Comparison of ENCODE assay signal across 2 cellular contexts in genomic region chr1:16116625-16117024, GRCh38.
TF ChIP-seq lines count a peak whose summit lies in the region.

No MANE protein-coding gene starts in this region.

TF ChIP-seq in A549, 52 proteins besides CTCF, POLR2A, EP300 and RAD21:
- no peak for TF ChIP-seq RCOR1 (IDR thresholded peaks at IDR 0.05; ENCODE audit: low read depth, low read length)
- TF ChIP-seq ZFP36 (IDR thresholded peaks at IDR 0.05; ENCODE audit: borderline replicate concordance, partially characterized antibody), result peak; percentile 30

TF ChIP-seq in H1, 55 proteins besides CTCF, POLR2A, EP300 and RAD21:
- no peak for TF ChIP-seq SRF (IDR thresholded peaks at IDR 0.05; ENCODE audit: low read depth, low read length)
- no peak for TF ChIP-seq GABPA (IDR thresholded peaks at IDR 0.05; ENCODE audit: borderline replicate concordance, insufficient read depth, low read length)
